ENCODE assay signal across 14 cellular contexts in genomic region chr4:76545161-76545884, GRCh38.
A peak's percentile ranks its signal among the peaks of the same experiment; 100 is the strongest.
DNase-seq lines count a peak whose midpoint lies in the region; ATAC-seq, FAIRE-seq and TF ChIP-seq lines count a peak whose summit lies in the region.
"Had no signal": no experiment of that assay in that cellular context is flagged by ENCODE, and none has a peak within 500 bp of the region (broad histone marks: within the 10 kb centered on the region; RNA-seq: fewer than 3 reads in every experiment).

No MANE protein-coding gene starts in this region.

- intact Hi-C loops in kidney (cut with DNase I): no loop called here

- no peak overlapping the region for H3K9ac ChIP-seq in kidney (ENCODE audit: low read length in 2 of 2)

- TF ChIP-seq CTCF in chondrocyte (IDR thresholded peaks at IDR 0.05) (no peak), kidney (IDR thresholded peaks at IDR 0.05; ENCODE audit: borderline replicate concordance, extremely low read depth, insufficient read depth) (no peak)

- peaks cover 0 to 16% of the 10 kb centered on the region in 2 donors for H3K4me1 ChIP-seq in kidney (ENCODE audit: control insufficient read depth in 1 of 2, insufficient read depth in 1 of 2, low read depth in 1 of 2, low read length in 2 of 2)
- H3K4me1 ChIP-seq: foreskin keratinocyte had no signal

- ATAC-seq in stimulated activated naive CD8-positive, alpha-beta T cell treated with anti-CD3 and anti-CD28 coated beads, Interleukin-15, Interleukin-2, amounts not matched to agents 100 U/mL and 50 U/mL, for 24 hours: peak; percentile 71
- no peak for ATAC-seq in HG02759 (IDR thresholded peaks at IDR 0.05; ENCODE audit: unreplicated experiment)
- ATAC-seq: foreskin keratinocyte had no signal

- DNase-seq in activated naive CD4-positive, alpha-beta T cell treated with Interleukin-2 at 50 U/mL for 16 hours: no peak
- peak; percentile 62 for DNase-seq in NOMO-1 treated with dmso at 0.1 percent for 144 hours (lab: John Stamatoyannopoulos, UW; ENCODE audit: unreplicated experiment)
- no peak for DNase-seq in chondrocyte (ENCODE audit: low spot score)
- no peak for DNase-seq in stimulated activated naive CD8-positive, alpha-beta T cell treated with anti-CD3 and anti-CD28 coated beads, Interleukin-15, Interleukin-2, amounts not matched to agents 100 U/mL and 50 U/mL, for 24 hours
- DNase-seq in GM12892 (ENCODE audit: insufficient read length): no peak
- DNase-seq in kidney: no peak
- DNase-seq: activated CD8-positive, alpha-beta memory T cell treated with anti-CD3 and anti-CD28 coated beads for 24 hours; DND-41; foreskin keratinocyte; NCI-H1417; NCI-H82; stimulated activated CD4-positive, alpha-beta T cell treated with anti-CD3 and anti-CD28 coated beads, Interleukin-12 subunit alpha, Interleukin-12 subunit beta, amount 100 ng/mL, for 4 hours had no signal

- no peaks in the 10 kb centered on the region for H3K36me3 ChIP-seq in kidney (ENCODE audit: control insufficient read depth in 1 of 2, insufficient read depth in 2 of 2, low read length in 2 of 2)

- H3K9me3 Mint-ChIP-seq in activated naive CD4-positive, alpha-beta T cell treated with anti-CD3 and anti-CD28 coated beads, Interleukin-2, amount 50 U/mL, for 24 hours: no peaks in the 10 kb centered on the region
- peaks cover 2% of the 10 kb centered on the region for H3K9me3 Mint-ChIP-seq in chondrocyte (ENCODE audit: low read depth)

- no peaks in the 10 kb centered on the region for H3K36me3 Mint-ChIP-seq in activated naive CD4-positive, alpha-beta T cell treated with anti-CD3 and anti-CD28 coated beads, Interleukin-2, amount 50 U/mL, for 24 hours
- peaks cover 1% of the 10 kb centered on the region for H3K36me3 Mint-ChIP-seq in chondrocyte (ENCODE audit: low read depth)

- H3K27me3 Mint-ChIP-seq in activated naive CD4-positive, alpha-beta T cell treated with anti-CD3 and anti-CD28 coated beads, Interleukin-2, amount 50 U/mL, for 24 hours: no peaks in the 10 kb centered on the region
- H3K27me3 Mint-ChIP-seq in chondrocyte (ENCODE audit: low read depth): no peaks in the 10 kb centered on the region

- H3K27ac Mint-ChIP-seq in activated naive CD4-positive, alpha-beta T cell treated with anti-CD3 and anti-CD28 coated beads, Interleukin-2, amount 50 U/mL, for 24 hours: peak overlapping the region; percentile 33
- H3K27ac Mint-ChIP-seq in chondrocyte (ENCODE audit: unreplicated experiment): peak overlapping the region; percentile 24

- no peak overlapping the region for H3K4me3 ChIP-seq in kidney (ENCODE audit: low read length in 2 of 2)

- no peak overlapping the region for H3K4me3 Mint-ChIP-seq in activated naive CD4-positive, alpha-beta T cell treated with anti-CD3 and anti-CD28 coated beads, Interleukin-2, amount 50 U/mL, for 24 hours
- no peak overlapping the region for H3K4me3 Mint-ChIP-seq in chondrocyte (ENCODE audit: unreplicated experiment)

- no peak for FAIRE-seq in GM12892 (lab: Jason Lieb, UNC)
- no peak for FAIRE-seq in kidney (lab: Jason Lieb, UNC)

- no peak for TF ChIP-seq POLR2A in GM12892 (IDR thresholded peaks at IDR 0.05; ENCODE audit: low read depth, low read length)

- H3K27ac ChIP-seq in kidney (ENCODE audit: low read depth in 2 of 2, low read length in 2 of 2): no peak overlapping the region
- H3K27ac ChIP-seq: foreskin keratinocyte had no signal

- no peaks in the 10 kb centered on the region for H3K9me3 ChIP-seq in kidney (ENCODE audit: control insufficient read depth in 1 of 2, low read length in 2 of 2)

- H3K4me1 Mint-ChIP-seq in activated naive CD4-positive, alpha-beta T cell treated with anti-CD3 and anti-CD28 coated beads, Interleukin-2, amount 50 U/mL, for 24 hours: peaks cover 9% of the 10 kb centered on the region
- peaks cover 34% of the 10 kb centered on the region for H3K4me1 Mint-ChIP-seq in chondrocyte (ENCODE audit: low read depth)
